Comparison of ENCODE assay signal across 8 cellular contexts in genomic region chr19:12065100-12065538, GRCh38. TPM values are rescaled to one million over a fixed set of nuclear protein-coding genes. Genes with fewer than 3 reads are reported as not detected.
DNase-seq lines count a peak whose midpoint lies in the region; ATAC-seq and TF ChIP-seq lines count a peak whose summit lies in the region.

No MANE protein-coding gene starts in this region.

- CTCF ChIA-PET in activated CD8-positive, alpha-beta T cell treated with anti-CD3 and anti-CD28 coated beads for 36 hours (lab: Charles Lee), result interaction anchor here (1.0 to 1.8 kb wide), 3 partner anchors 26 to 141 kb away, joined by 3 to 7 read pairs (median 3); partner anchors contain the start of gene ZNF20

- H3K4me1 Mint-ChIP-seq in activated CD8-positive, alpha-beta T cell treated with anti-CD3 and anti-CD28 coated beads for 36 hours (ENCODE audit: low read depth), result peaks cover 9% of the 10 kb centered on the region
- peaks cover 3 to 16% (median 9%) of the 10 kb centered on the region in 4 donors for H3K4me1 Mint-ChIP-seq in naive thymus-derived CD8-positive, alpha-beta T cell

- TF ChIP-seq CTCF in activated CD8-positive, alpha-beta T cell treated with anti-CD3 and anti-CD28 coated beads for 36 hours (IDR thresholded peaks at IDR 0.05), result no peak
- TF ChIP-seq CTCF in fibroblast of pulmonary artery (IDR thresholded peaks at IDR 0.05; ENCODE audit: low read length, missing control alignments), result no peak

- peaks cover 22% of the 10 kb centered on the region for H3K36me3 Mint-ChIP-seq in activated CD8-positive, alpha-beta T cell treated with anti-CD3 and anti-CD28 coated beads for 36 hours (ENCODE audit: low read depth)
- peaks cover 9 to 24% (median 18%) of the 10 kb centered on the region in 3 donors for H3K36me3 Mint-ChIP-seq in naive thymus-derived CD8-positive, alpha-beta T cell

- H3K4me3 ChIP-seq in fibroblast of pulmonary artery (replicated peaks; ENCODE audit: low read depth, low read length), result peak overlapping the region; percentile 96

- POLR2A ChIA-PET in activated CD8-positive, alpha-beta T cell treated with anti-CD3 and anti-CD28 coated beads for 36 hours (lab: Charles Lee), result no interaction called here
- POLR2A ChIA-PET in naive thymus-derived CD8-positive, alpha-beta T cell (lab: Charles Lee), result interaction anchor here (0.5 to 1.9 kb wide), 15 partner anchors 9 to 717 kb away, joined by 3 to 7 read pairs (median 4); partner anchors contain the start of genes ZNF136, ZNF20, ZNF433 and ZNF441

- in situ Hi-C loops in KBM-7 (cut with MboI; ENCODE audit: low pct_unique_long_range_greater_than_20kb, low sequenced_read_pairs), result no loop called here

- ATAC-seq in HG02588 (IDR thresholded peaks at IDR 0.05; ENCODE audit: unreplicated experiment), result peak; percentile 28
- peak; percentile 46 for ATAC-seq in activated CD8-positive, alpha-beta T cell treated with anti-CD3 and anti-CD28 coated beads for 36 hours
- ATAC-seq in naive thymus-derived CD8-positive, alpha-beta T cell, result peak; percentile 59 to 66
- no peak for ATAC-seq in HG03432 (IDR thresholded peaks at IDR 0.05; ENCODE audit: unreplicated experiment)

- no peaks in the 10 kb centered on the region for H3K27me3 Mint-ChIP-seq in activated CD8-positive, alpha-beta T cell treated with anti-CD3 and anti-CD28 coated beads for 36 hours
- H3K27me3 Mint-ChIP-seq in naive thymus-derived CD8-positive, alpha-beta T cell, result no peaks in the 10 kb centered on the region

- intact Hi-C loops in activated CD8-positive, alpha-beta T cell treated with anti-CD3 and anti-CD28 coated beads for 36 hours (cut with micrococcal nuclease), result no loop called here

- DNase-seq in DMS114 treated with DMSO at 0.1 percent for 48 hours (lab: John Stamatoyannopoulos, UW; ENCODE audit: unreplicated experiment) (peak; percentile 13), fibroblast of pulmonary artery (ENCODE audit: low read depth) (peak; percentile 54), KBM-7 (no peak), NCI-H128 (lab: John Stamatoyannopoulos, UW; ENCODE audit: unreplicated experiment) (no peak)
- peak; percentile 33 for DNase-seq in activated CD8-positive, alpha-beta T cell treated with anti-CD3 and anti-CD28 coated beads for 36 hours
- DNase-seq in naive thymus-derived CD8-positive, alpha-beta T cell, result peak in 8 of 10 donors; percentile 10 to 68 (median 28)

- peaks cover 12% of the 10 kb centered on the region for H3K9me3 Mint-ChIP-seq in activated CD8-positive, alpha-beta T cell treated with anti-CD3 and anti-CD28 coated beads for 36 hours
- H3K9me3 Mint-ChIP-seq in naive thymus-derived CD8-positive, alpha-beta T cell, result peaks cover 0 to 40% (median 5%) of the 10 kb centered on the region in 9 donors

- H3K27ac Mint-ChIP-seq in activated CD8-positive, alpha-beta T cell treated with anti-CD3 and anti-CD28 coated beads for 36 hours, result peak overlapping the region; percentile 72
- peak overlapping the region; percentile 53 to 94 (median 90) for H3K27ac Mint-ChIP-seq in naive thymus-derived CD8-positive, alpha-beta T cell

- H3K4me3 Mint-ChIP-seq in activated CD8-positive, alpha-beta T cell treated with anti-CD3 and anti-CD28 coated beads for 36 hours, result peak overlapping the region; percentile 82
- H3K4me3 Mint-ChIP-seq in naive thymus-derived CD8-positive, alpha-beta T cell, result peak overlapping the region; percentile 81 to 94 (median 90)

RNA-seq across cellular contexts. Expression of gene ZNF844, which starts 0.6 kb away (rescaled TPM):
- total RNA-seq in activated CD8-positive, alpha-beta T cell treated with anti-CD3 and anti-CD28 coated beads for 36 hours, result 1 to 10 TPM; 2.6 to 3.8 TPM
- 10 to 100 TPM; 34.8 to 37.8 TPM for total RNA-seq in naive thymus-derived CD8-positive, alpha-beta T cell
- polyA plus RNA-seq in naive thymus-derived CD8-positive, alpha-beta T cell, result 1 to 10 TPM; 3.6 to 4.1 (median 4.0) TPM

RNA-seq across cellular contexts. Expression of gene ZNF878, which starts 12.4 kb away (rescaled TPM):
- 1 to 10 TPM in 1 of 2 experiments, under 1 TPM in 1; 0.65 to 1.0 TPM for total RNA-seq in activated CD8-positive, alpha-beta T cell treated with anti-CD3 and anti-CD28 coated beads for 36 hours
- under 1 TPM; 0.21 to 0.22 TPM for total RNA-seq in naive thymus-derived CD8-positive, alpha-beta T cell
- polyA plus RNA-seq in naive thymus-derived CD8-positive, alpha-beta T cell, result not detected

RNA-seq across cellular contexts. Expression of gene ZNF433, which starts 29.6 kb away (rescaled TPM):
- total RNA-seq in activated CD8-positive, alpha-beta T cell treated with anti-CD3 and anti-CD28 coated beads for 36 hours, result 1 to 10 TPM; 1.5 to 2.1 TPM
- total RNA-seq in naive thymus-derived CD8-positive, alpha-beta T cell, result 1 to 10 TPM; 3.5 to 4.4 TPM
- 1 to 10 TPM; 2.3 to 7.5 (median 3.0) TPM for polyA plus RNA-seq in naive thymus-derived CD8-positive, alpha-beta T cell

Comparison
In these comparisons a context has a peak if more than half of its experiments do, and no peak if none do; other contexts are left out.
1. DNase-seq: peak in DMS114 treated with DMSO at 0.1 percent for 48 hours (single experiment), activated CD8-positive, alpha-beta T cell treated with anti-CD3 and anti-CD28 coated beads for 36 hours (single experiment), fibroblast of pulmonary artery (single experiment) and naive thymus-derived CD8-positive, alpha-beta T cell (8 of 10); none in KBM-7 (single experiment) and NCI-H128 (single experiment).
2. RNA of gene ZNF844, which starts 0.6 kb away (total RNA-seq): 34.8 to 37.8 TPM in naive thymus-derived CD8-positive, alpha-beta T cell; 2.6 to 3.8 TPM in activated CD8-positive, alpha-beta T cell treated with anti-CD3 and anti-CD28 coated beads for 36 hours; every median in the first group is over 4 times any median in the second.